18 cellular contexts compared by ENCODE assay signal in the genomic region with DNA sequence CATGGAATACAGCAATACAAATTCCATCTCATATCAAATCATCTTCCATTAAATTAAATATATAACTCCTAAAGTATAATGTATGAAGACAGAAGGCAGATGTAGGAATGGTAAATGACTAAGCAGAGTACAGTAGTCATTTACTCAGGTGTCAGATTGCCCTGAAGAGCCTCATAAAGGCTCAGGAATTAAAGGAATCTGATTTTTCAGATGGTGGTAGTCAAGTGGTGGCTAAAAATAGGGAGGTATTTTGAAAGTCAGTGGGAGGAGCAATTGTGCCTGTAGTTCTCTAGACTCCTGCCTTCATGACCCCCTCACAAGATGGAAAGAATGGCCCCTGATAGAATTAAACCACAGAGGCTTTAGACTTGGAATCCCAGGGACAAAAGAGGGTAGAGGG.
DNase-seq lines count a peak whose midpoint lies in the region; ATAC-seq and TF ChIP-seq lines count a peak whose summit lies in the region.
"Had no signal": no experiment of that assay in that cellular context is flagged by ENCODE, and none has a peak within 500 bp of the region (broad histone marks: within the 10 kb centered on the region; RNA-seq: fewer than 3 reads in every experiment).

No MANE protein-coding gene starts in this region.

- H3K36me3 ChIP-seq in ectodermal cell (ENCODE audit: control insufficient read depth, insufficient read depth, low read length) (no peaks in the 10 kb centered on the region), lower lobe of right lung (no peaks in the 10 kb centered on the region)
- H3K36me3 ChIP-seq: vagina had no signal

- TF ChIP-seq CTCF in lower lobe of right lung (IDR thresholded peaks at IDR 0.05) (no peak), coronary artery (IDR thresholded peaks at IDR 0.05) (no peak)

- H3K4me1 ChIP-seq in ectodermal cell (ENCODE audit: control insufficient read depth, insufficient read depth, low read length) = peaks cover 32% of the 10 kb centered on the region
- no peaks in the 10 kb centered on the region for H3K4me1 ChIP-seq in lower lobe of right lung
- H3K4me1 ChIP-seq: foreskin keratinocyte, vagina had no signal

- DNase-seq in EH (ENCODE audit: low read depth) (peak; percentile 49), NCI-H2029 treated with DMSO at 0.1 percent for 48 hours (lab: John Stamatoyannopoulos, UW) (peak; percentile 19), lower lobe of right lung (no peak), coronary artery (ENCODE audit: low spot score) (no peak)
- DNase-seq in activated CD4-positive, alpha-beta T cell treated with anti-CD3 and anti-CD28 coated beads for 48 hours = no peak
- DNase-seq: activated CD4-positive, alpha-beta T cell treated with anti-CD3 and anti-CD28 coated beads, Interleukin-2, amount 50 U/mL, for 4 hours; activated effector memory CD4-positive, alpha-beta T cell treated with Interleukin-2 at 50 U/mL for 16 hours; DND-41; effector CD8-positive, alpha-beta T cell; natural killer cell; stimulated activated naive CD4-positive, alpha-beta T cell treated with Interleukin-2 at 50 U/mL for 16 hours; T1000 had no signal

- ATAC-seq in lower lobe of right lung = peak; percentile 45 to 63
- no peak for ATAC-seq in HG03460 (IDR thresholded peaks at IDR 0.05; ENCODE audit: unreplicated experiment)
- no peak for ATAC-seq in HG03139 (IDR thresholded peaks at IDR 0.05; ENCODE audit: unreplicated experiment)
- ATAC-seq: foreskin keratinocyte, natural killer cell, Panc1 had no signal

- H3K9me3 ChIP-seq in ectodermal cell (ENCODE audit: control insufficient read depth, low read length) (no peaks in the 10 kb centered on the region), lower lobe of right lung (no peaks in the 10 kb centered on the region)
- H3K9me3 ChIP-seq: vagina had no signal

- intact Hi-C loops in lower lobe of right lung (cut with DNase I) = no loop called here

- H3K4me3 ChIP-seq in ectodermal cell (ENCODE audit: insufficient read depth, low read depth, low read length) (no peak overlapping the region), lower lobe of right lung (no peak overlapping the region), coronary artery (no peak overlapping the region)
- H3K4me3 ChIP-seq: vagina had no signal

- H3K27me3 ChIP-seq in ectodermal cell (ENCODE audit: control insufficient read depth, insufficient read depth, low read length, poor library complexity, severe bottlenecking) = no peaks in the 10 kb centered on the region
- no peaks in the 10 kb centered on the region for H3K27me3 ChIP-seq in lower lobe of right lung (ENCODE audit: low read depth)
- H3K27me3 ChIP-seq: foreskin keratinocyte, vagina had no signal

- H3K27ac ChIP-seq in ectodermal cell (ENCODE audit: insufficient read depth, low read depth, low read length, poor library complexity, severe bottlenecking) (peak overlapping the region; percentile 85), lower lobe of right lung (no peak overlapping the region), coronary artery (peak overlapping the region in 1 of 2 donors; percentile 46)
- H3K27ac ChIP-seq: foreskin keratinocyte, vagina had no signal

Comparison
In these comparisons a context has a peak if more than half of its experiments do, and no peak if none do; other contexts are left out.
1. DNase-seq: peak in EH (single experiment) and NCI-H2029 treated with DMSO at 0.1 percent for 48 hours (single experiment); none in lower lobe of right lung (single experiment), activated CD4-positive, alpha-beta T cell treated with anti-CD3 and anti-CD28 coated beads for 48 hours (single experiment) and coronary artery (single experiment).
2. ATAC-seq: peak in lower lobe of right lung (2 of 2); none in HG03460 (single experiment) and HG03139 (single experiment).